In genomic region chr5:57696906-57697590, GRCh38 we compare ENCODE assay signal across 15 cellular contexts.
A peak's percentile ranks its signal among the peaks of the same experiment; 100 is the strongest.
DNase-seq lines count a peak whose midpoint lies in the region; ATAC-seq and TF ChIP-seq lines count a peak whose summit lies in the region.
"Had no signal": no experiment of that assay in that cellular context is flagged by ENCODE, and none has a peak within 500 bp of the region (broad histone marks: within the 10 kb centered on the region; RNA-seq: fewer than 3 reads in every experiment).

No MANE protein-coding gene starts in this region.

- peak overlapping the region; percentile 7 for H3K27ac ChIP-seq in psoas muscle
- H3K27ac ChIP-seq: SK-N-MC had no signal

- TF ChIP-seq CTCF in psoas muscle (IDR thresholded peaks at IDR 0.05) = no peak
- no peak for TF ChIP-seq CTCF in type B pancreatic cell (conservative IDR thresholded peaks at IDR 0.05)

- no peaks in the 10 kb centered on the region for H3K27me3 ChIP-seq in psoas muscle (ENCODE audit: insufficient read depth in 3 of 3, low read length in 2 of 3)

- H3K36me3 ChIP-seq in psoas muscle (ENCODE audit: insufficient read depth in 1 of 2, low read depth in 1 of 2) = no peaks in the 10 kb centered on the region

- no peak for DNase-seq in Right ventricle myocardium inferior (ENCODE audit: missing footprints)
- DNase-seq in cardiac septum (ENCODE audit: low spot score) = no peak
- DNase-seq in inferior parietal cortex (ENCODE audit: extremely low spot score) = peak; percentile 47
- DNase-seq in psoas muscle = no peak
- no peak for DNase-seq in posterior vena cava (ENCODE audit: low spot score)
- DNase-seq in type B pancreatic cell (ENCODE audit: extremely low spot score, unreplicated experiment) = no peak
- DNase-seq: activated T-cell treated with anti-CD3 and anti-CD28 coated beads, Interleukin-2, amount 50 U/mL, for 72 hours; anterior cingulate cortex; effector CD8-positive, alpha-beta T cell; Kasumi-1; NCI-H2081 treated with DMSO at 0.1 percent for 48 hours; stimulated activated naive CD8-positive, alpha-beta T cell treated with anti-CD3 and anti-CD28 coated beads, Interleukin-15, amount 100 ng/mL, for 72 hours had no signal

- no peak overlapping the region for H3K4me3 ChIP-seq in psoas muscle
- H3K4me3 ChIP-seq: SK-N-MC had no signal

- H3K4me3 Mint-ChIP-seq in type B pancreatic cell = no peak overlapping the region
- H3K4me3 Mint-ChIP-seq: activated T-cell treated with anti-CD3 and anti-CD28 coated beads, Interleukin-2, amount 50 U/mL, for 72 hours; stimulated activated naive CD8-positive, alpha-beta T cell treated with anti-CD3 and anti-CD28 coated beads, Interleukin-15, amount 100 ng/mL, for 72 hours had no signal

- H3K9me3 Mint-ChIP-seq in type B pancreatic cell = peaks cover 6% of the 10 kb centered on the region
- H3K9me3 Mint-ChIP-seq: activated T-cell treated with anti-CD3 and anti-CD28 coated beads, Interleukin-2, amount 50 U/mL, for 72 hours; stimulated activated naive CD8-positive, alpha-beta T cell treated with anti-CD3 and anti-CD28 coated beads, Interleukin-15, amount 100 ng/mL, for 72 hours had no signal

- no peak overlapping the region for H3K27ac Mint-ChIP-seq in type B pancreatic cell
- H3K27ac Mint-ChIP-seq: activated T-cell treated with anti-CD3 and anti-CD28 coated beads, Interleukin-2, amount 50 U/mL, for 72 hours; stimulated activated naive CD8-positive, alpha-beta T cell treated with anti-CD3 and anti-CD28 coated beads, Interleukin-15, amount 100 ng/mL, for 72 hours had no signal

- 51 to 65% (median 61%) methylated on average over 4 of the region's 4 CpGs for WGBS in psoas muscle, 3 donors

- H3K4me1 ChIP-seq in psoas muscle = peaks cover 14% of the 10 kb centered on the region

- no peaks in the 10 kb centered on the region for H3K36me3 Mint-ChIP-seq in type B pancreatic cell

- ATAC-seq in Right ventricle myocardium inferior (peak; percentile 66), psoas muscle (no peak), HG03521 (IDR thresholded peaks at IDR 0.05; ENCODE audit: unreplicated experiment) (no peak), GM19324 (IDR thresholded peaks at IDR 0.05; ENCODE audit: low FRiP score, unreplicated experiment) (no peak)
- ATAC-seq: activated T-cell treated with anti-CD3 and anti-CD28 coated beads, Interleukin-2, amount 50 U/mL, for 72 hours; stimulated activated naive CD8-positive, alpha-beta T cell treated with anti-CD3 and anti-CD28 coated beads, Interleukin-15, amount 100 ng/mL, for 72 hours had no signal

- intact Hi-C loops in Right ventricle myocardium inferior (cut with DNase I) = loop anchor here (10.0 kb wide), 1 partner anchor 192 kb away; no protein-coding TSS in a partner anchor
- intact Hi-C loops in cardiac septum (cut with DNase I) = loop anchor here (5.0 kb wide), 1 partner anchor 760 kb away; no protein-coding TSS in a partner anchor
- intact Hi-C loops in psoas muscle (cut with DNase I) = no loop called here
- intact Hi-C loops in posterior vena cava (cut with DNase I) = no loop called here

- H3K4me1 Mint-ChIP-seq in type B pancreatic cell (ENCODE audit: unreplicated experiment) = peaks cover 28% of the 10 kb centered on the region

- no peaks in the 10 kb centered on the region for H3K27me3 Mint-ChIP-seq in type B pancreatic cell
- H3K27me3 Mint-ChIP-seq: stimulated activated naive CD8-positive, alpha-beta T cell treated with anti-CD3 and anti-CD28 coated beads, Interleukin-15, amount 100 ng/mL, for 72 hours had no signal

- H3K9me3 ChIP-seq in psoas muscle = no peaks in the 10 kb centered on the region

Comparison
In these comparisons a context has a peak if more than half of its experiments do, and no peak if none do; other contexts are left out.
1. intact Hi-C loops: an anchor here in Right ventricle myocardium inferior (10.0 kb wide) and cardiac septum (5.0 kb wide); none called in psoas muscle and posterior vena cava.